27 cellular contexts compared by ENCODE assay signal in the genomic region with DNA sequence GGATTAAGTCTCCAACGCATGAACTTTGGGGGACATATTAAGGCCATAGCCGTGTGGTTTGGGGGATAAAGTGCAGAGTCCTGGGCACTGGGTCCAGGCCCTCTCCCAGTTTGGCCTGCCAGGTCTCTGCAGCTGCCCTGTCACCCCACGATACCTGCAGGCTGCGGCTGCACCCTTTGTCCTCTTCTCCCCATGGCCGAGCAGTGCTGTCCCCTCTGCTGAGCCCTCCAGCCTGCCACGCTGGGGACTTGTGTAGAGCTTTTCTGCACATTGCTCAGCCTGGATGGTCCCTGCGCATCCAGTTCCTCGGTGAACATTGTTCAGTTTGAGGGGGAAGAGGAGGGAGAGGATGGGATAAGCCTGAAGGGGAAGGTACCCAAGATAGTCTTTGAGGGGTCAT.
"Had no signal": no experiment of that assay in that cellular context is flagged by ENCODE, and none has a peak within 500 bp of the region (broad histone marks: within the 10 kb centered on the region; RNA-seq: fewer than 3 reads in every experiment).

No MANE protein-coding gene starts in this region.

- H3K4me3 ChIP-seq: left lung, lung, mucosa of descending colon, neural progenitor cell, pancreas, prostate gland, sigmoid colon, spleen, suprapubic skin, thoracic aorta, tibial artery, uterus had no signal

- H3K27ac Mint-ChIP-seq: nephron progenitor cell; neural progenitor cell; stimulated activated effector memory CD8-positive, alpha-beta T cell treated with anti-CD3 and anti-CD28 coated beads, Interleukin-12 subunit alpha, Interleukin-12 subunit beta, amount 100 ng/mL, for 72 hours; stimulated activated naive CD8-positive, alpha-beta T cell treated with anti-CD3 and anti-CD28 coated beads, Interleukin-15, Interleukin-2, amounts not matched to agents 100 ng/mL and 50 ng/mL, for 24 hours had no signal

- H3K36me3 ChIP-seq: left lung, neural progenitor cell, pancreas, prostate gland, sigmoid colon, suprapubic skin, thoracic aorta, tibial artery, uterus had no signal

- H3K27me3 Mint-ChIP-seq: naive thymus-derived CD4-positive, alpha-beta T cell; stimulated activated naive CD8-positive, alpha-beta T cell treated with anti-CD3 and anti-CD28 coated beads, Interleukin-15, Interleukin-2, amounts not matched to agents 100 ng/mL and 50 ng/mL, for 24 hours had no signal

- H2AFZ ChIP-seq: neural progenitor cell had no signal

- H3K9ac ChIP-seq: neural progenitor cell had no signal

- H3K27ac ChIP-seq: left lung, neural progenitor cell, pancreas, prostate gland, sigmoid colon, spleen, suprapubic skin, thoracic aorta, tibial artery, uterus had no signal

- DNase-seq: hippocampal formation; kidney; left colon; left lung; mesendoderm; midbrain; mucosa of descending colon; naive thymus-derived CD4-positive, alpha-beta T cell; nephron progenitor cell; pancreas; retina; right cardiac atrium; sigmoid colon; small intestine; spleen; stimulated activated CD4-positive, alpha-beta T cell treated with anti-CD3 and anti-CD28 coated beads, Interleukin-4, amount 100 ng/mL, for 24 hours; stimulated activated naive CD4-positive, alpha-beta T cell; trophoblast cell; uterus had no signal

- H3K4me2 ChIP-seq: neural progenitor cell had no signal

- H3K4me3 Mint-ChIP-seq: naive thymus-derived CD4-positive, alpha-beta T cell; nephron progenitor cell; neural progenitor cell; stimulated activated effector memory CD8-positive, alpha-beta T cell treated with anti-CD3 and anti-CD28 coated beads, Interleukin-12 subunit alpha, Interleukin-12 subunit beta, amount 100 ng/mL, for 72 hours; stimulated activated naive CD8-positive, alpha-beta T cell treated with anti-CD3 and anti-CD28 coated beads, Interleukin-15, Interleukin-2, amounts not matched to agents 100 ng/mL and 50 ng/mL, for 24 hours had no signal

- H3K9me3 Mint-ChIP-seq: stimulated activated effector memory CD8-positive, alpha-beta T cell treated with anti-CD3 and anti-CD28 coated beads, Interleukin-12 subunit alpha, Interleukin-12 subunit beta, amount 100 ng/mL, for 72 hours; stimulated activated naive CD8-positive, alpha-beta T cell treated with anti-CD3 and anti-CD28 coated beads, Interleukin-15, Interleukin-2, amounts not matched to agents 100 ng/mL and 50 ng/mL, for 24 hours had no signal

- H3K9me3 ChIP-seq: mucosa of descending colon, pancreas, prostate gland, sigmoid colon, spleen, thoracic aorta, uterus had no signal

- H3K27me3 ChIP-seq: left lung, neural progenitor cell, pancreas, sigmoid colon, spleen, suprapubic skin, tibial artery, uterus had no signal

- H3K36me3 Mint-ChIP-seq: stimulated activated effector memory CD8-positive, alpha-beta T cell treated with anti-CD3 and anti-CD28 coated beads, Interleukin-12 subunit alpha, Interleukin-12 subunit beta, amount 100 ng/mL, for 72 hours had no signal

- H3K4me1 ChIP-seq: left lung, neural progenitor cell, pancreas, prostate gland, sigmoid colon, suprapubic skin, tibial artery, uterus had no signal

- ATAC-seq: left colon; left lung; mucosa of descending colon; naive thymus-derived CD4-positive, alpha-beta T cell; pancreas; right cardiac atrium; stimulated activated effector memory CD8-positive, alpha-beta T cell treated with anti-CD3 and anti-CD28 coated beads, Interleukin-12 subunit alpha, Interleukin-12 subunit beta, amount 100 ng/mL, for 72 hours had no signal
